Comparison of ENCODE assay signal across 8 cellular contexts in genomic region chr6:11810039-11810541, GRCh38. TPM values are rescaled to one million over a fixed set of nuclear protein-coding genes. Genes with fewer than 3 reads are reported as not detected.
DNase-seq lines count a peak whose midpoint lies in the region; ATAC-seq and TF ChIP-seq lines count a peak whose summit lies in the region.

No MANE protein-coding gene starts in this region.

- peaks cover 13% of the 10 kb centered on the region for H3K4me1 Mint-ChIP-seq in CD8-positive, alpha-beta T cell (ENCODE audit: low read depth)

- intact Hi-C loops in ascending aorta (cut with DNase I), result loop anchor here (5.0 kb wide), 1 partner anchor 202 kb away; the partner anchor contains the start of gene HIVEP1
- intact Hi-C loops in right cardiac atrium (cut with DNase I), result no loop called here
- intact Hi-C loops in CD8-positive, alpha-beta T cell (cut with DNase I, micrococcal nuclease), result no loop called here

- H3K27ac ChIP-seq in ascending aorta (peak overlapping the region; percentile 66 to 74), right cardiac atrium (ENCODE audit: low read length) (peak overlapping the region; percentile 71), substantia nigra (ENCODE audit: low read depth, low read length, poor library complexity, severe bottlenecking) (no peak overlapping the region)
- H3K27ac ChIP-seq in CD8-positive, alpha-beta T cell (ENCODE audit: low read depth, low read length), result no peak overlapping the region

- no peak overlapping the region for H3K4me3 Mint-ChIP-seq in CD8-positive, alpha-beta T cell

- no peaks in the 10 kb centered on the region for H3K27me3 Mint-ChIP-seq in CD8-positive, alpha-beta T cell (ENCODE audit: low read depth)

- peaks cover 0 to 11% of the 10 kb centered on the region in 2 donors for H3K4me1 ChIP-seq in ascending aorta
- peaks cover 3% of the 10 kb centered on the region for H3K4me1 ChIP-seq in right cardiac atrium (ENCODE audit: control insufficient read depth, insufficient read depth, low read length)
- H3K4me1 ChIP-seq in CD8-positive, alpha-beta T cell (ENCODE audit: insufficient read depth, low read length), result no peaks in the 10 kb centered on the region

- CTCF ChIA-PET in CD8-positive, alpha-beta T cell (lab: Charles Lee), result no interaction called here

- H3K9me3 ChIP-seq in ascending aorta (no peaks in the 10 kb centered on the region), right cardiac atrium (ENCODE audit: control insufficient read depth, low read length) (no peaks in the 10 kb centered on the region)
- no peaks in the 10 kb centered on the region for H3K9me3 ChIP-seq in CD8-positive, alpha-beta T cell (ENCODE audit: low read length)

- peak; percentile 88 for DNase-seq in HS-27A (ENCODE audit: low read depth)
- DNase-seq in ascending aorta (ENCODE audit: low spot score in 2 of 2), result peak; percentile 15 to 91
- DNase-seq in right cardiac atrium, result peak; percentile 86 to 90 (median 89)
- peak in 35 of 49 donors; percentile 1 to 64 (median 27) for DNase-seq in substantia nigra (lab: John Stamatoyannopoulos, UW)
- no peak for DNase-seq in CD8-positive, alpha-beta T cell
- DNase-seq in T-helper 9 cell, result no peak
- no peak for DNase-seq in stimulated activated CD4-positive, alpha-beta T cell treated with anti-CD3 and anti-CD28 coated beads, Interleukin-4, amount 100 ng/mL, for 1 hour

- peak; percentile 91 to 94 for ATAC-seq in right cardiac atrium
- no peak for ATAC-seq in HG03354 (IDR thresholded peaks at IDR 0.05; ENCODE audit: poor library complexity, severe bottlenecking, unreplicated experiment)
- no peak for ATAC-seq in CD8-positive, alpha-beta T cell

- 14% methylated on average over 1 of the region's 1 CpG for whole genome bisulfite sequencing in right cardiac atrium

- H3K36me3 Mint-ChIP-seq in CD8-positive, alpha-beta T cell, result no peaks in the 10 kb centered on the region

- POLR2A ChIA-PET in CD8-positive, alpha-beta T cell (lab: Charles Lee), result no interaction called here

- no peak for TF ChIP-seq CTCF in ascending aorta (IDR thresholded peaks at IDR 0.05)
- no peak for TF ChIP-seq CTCF in CD8-positive, alpha-beta T cell (IDR thresholded peaks at IDR 0.05)

- H3K27me3 ChIP-seq in ascending aorta (no peaks in the 10 kb centered on the region), right cardiac atrium (ENCODE audit: control insufficient read depth, insufficient read depth) (no peaks in the 10 kb centered on the region)
- no peaks in the 10 kb centered on the region for H3K27me3 ChIP-seq in CD8-positive, alpha-beta T cell (ENCODE audit: insufficient read depth, low read length)

- no peak overlapping the region for H3K27ac Mint-ChIP-seq in CD8-positive, alpha-beta T cell

- no peaks in the 10 kb centered on the region for H3K36me3 ChIP-seq in ascending aorta
- H3K36me3 ChIP-seq in CD8-positive, alpha-beta T cell (ENCODE audit: insufficient read depth, low read length), result no peaks in the 10 kb centered on the region

- H3K9me3 Mint-ChIP-seq in CD8-positive, alpha-beta T cell, result no peaks in the 10 kb centered on the region

- H3K4me3 ChIP-seq in ascending aorta (no peak overlapping the region), right cardiac atrium (ENCODE audit: low read length) (no peak overlapping the region)
- no peak overlapping the region for H3K4me3 ChIP-seq in CD8-positive, alpha-beta T cell (ENCODE audit: low read depth, low read length)

RNA-seq across cellular contexts. Expression of gene ADTRP, which starts 31.5 kb away (rescaled TPM):
- total RNA-seq in ascending aorta (not detected), right cardiac atrium (under 1 TPM in 2 of 4 donors, not detected in 2; 0.42 to 0.59 TPM)
- polyA plus RNA-seq in right cardiac atrium, result 0.05 TPM
- total RNA-seq in CD8-positive, alpha-beta T cell, result 1 to 10 TPM; 4.4 to 5.0 TPM

Comparison
In these comparisons a context has a peak if more than half of its experiments do, and no peak if none do; other contexts are left out.
1. DNase-seq: peak in HS-27A (single experiment), ascending aorta (2 of 2), right cardiac atrium (3 of 3) and substantia nigra (35 of 49); none in CD8-positive, alpha-beta T cell (0 of 7), T-helper 9 cell (single experiment) and stimulated activated CD4-positive, alpha-beta T cell treated with anti-CD3 and anti-CD28 coated beads, Interleukin-4, amount 100 ng/mL, for 1 hour (single experiment).
2. H3K27ac ChIP-seq: peak in ascending aorta (2 of 2) and right cardiac atrium (single experiment); none in substantia nigra (single experiment) and CD8-positive, alpha-beta T cell (single experiment).
3. ATAC-seq: peak in right cardiac atrium (2 of 2); none in HG03354 (single experiment) and CD8-positive, alpha-beta T cell (single experiment).